8 cellular contexts compared by ENCODE assay signal in the genomic region with DNA sequence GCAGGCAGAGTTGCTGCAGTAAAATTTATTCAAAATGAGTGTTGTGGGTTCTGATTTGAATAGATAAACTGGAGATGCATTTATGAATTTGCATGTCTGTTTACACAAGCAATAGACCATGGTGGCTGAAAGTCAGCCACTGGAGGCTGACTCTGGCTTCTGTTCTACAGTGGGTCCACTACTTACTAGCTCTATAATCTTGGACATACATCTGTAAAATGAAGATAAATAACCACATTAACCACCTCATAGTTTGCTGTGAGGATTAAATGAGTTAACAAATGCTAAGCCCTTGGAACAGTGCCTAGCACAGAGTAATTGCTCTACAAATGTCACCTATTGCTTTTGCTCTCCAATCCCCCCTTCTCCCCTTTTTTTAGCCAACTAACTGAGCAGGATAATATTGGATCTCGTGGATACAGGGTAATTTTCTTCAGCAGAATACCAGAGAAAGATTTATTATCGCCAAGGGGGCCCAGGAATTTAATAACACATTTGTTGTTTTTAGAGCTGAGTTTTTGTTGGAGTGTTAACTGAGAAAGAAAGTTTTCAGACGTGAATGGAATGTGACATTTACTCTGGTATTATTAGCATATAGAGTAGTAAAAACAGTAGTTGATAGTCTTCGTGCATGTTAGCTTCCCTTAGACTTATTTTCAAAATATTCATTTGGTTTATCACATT. TPM values are rescaled to one million over a fixed set of nuclear protein-coding genes. Genes with fewer than 3 reads are reported as not detected.
A peak's percentile ranks its signal among the peaks of the same experiment; 100 is the strongest.
DNase-seq lines count a peak whose midpoint lies in the region; ATAC-seq and TF ChIP-seq lines count a peak whose summit lies in the region.

No MANE protein-coding gene starts in this region.

- DNase-seq in NB4 (ENCODE audit: low read depth) (peak; percentile 18), SKM-1 treated with dmso at 0.1 percent for 144 hours (lab: John Stamatoyannopoulos, UW; ENCODE audit: unreplicated experiment) (no peak), GM03348 (ENCODE audit: low spot score) (no peak), dedifferentiated amniotic fluid mesenchymal stem cell (ENCODE audit: extremely low spot score) (no peak)
- no peak for DNase-seq in naive thymus-derived CD8-positive, alpha-beta T cell
- no peak for DNase-seq in activated CD8-positive, alpha-beta memory T cell treated with anti-CD3 and anti-CD28 coated beads, Interleukin-2, amount 50 U/mL, for 48 hours

- no peaks in the 10 kb centered on the region for H3K27me3 Mint-ChIP-seq in naive thymus-derived CD8-positive, alpha-beta T cell

- POLR2A ChIA-PET in naive thymus-derived CD8-positive, alpha-beta T cell (lab: Charles Lee), result interaction anchor here (1.1 to 4.6 kb wide), 4 partner anchors 19 to 64 kb away, joined by 6 to 105 read pairs (median 10); partner anchors contain the start of gene PNRC1

- peak overlapping the region in 3 of 10 donors; percentile 48 to 95 (median 64) for H3K27ac Mint-ChIP-seq in naive thymus-derived CD8-positive, alpha-beta T cell

- TF ChIP-seq CTCF in NB4 (IDR thresholded peaks at IDR 0.05; ENCODE audit: low read depth, low read length), result no peak

- ATAC-seq in GM18499 (IDR thresholded peaks at IDR 0.05; ENCODE audit: insufficient read depth, unreplicated experiment) (peak; percentile 43), GM21723 (IDR thresholded peaks at IDR 0.05; ENCODE audit: unreplicated experiment) (peak; percentile 44)
- no peak for ATAC-seq in naive thymus-derived CD8-positive, alpha-beta T cell

- peak overlapping the region in 7 of 10 donors; percentile 8 to 69 (median 50) for H3K4me3 Mint-ChIP-seq in naive thymus-derived CD8-positive, alpha-beta T cell

- peaks cover 2 to 7% (median 2%) of the 10 kb centered on the region in 3 donors for H3K36me3 Mint-ChIP-seq in naive thymus-derived CD8-positive, alpha-beta T cell

- H3K4me1 Mint-ChIP-seq in naive thymus-derived CD8-positive, alpha-beta T cell, result peaks cover 18 to 37% (median 25%) of the 10 kb centered on the region in 4 donors

- no peak for TF ChIP-seq POLR2A in NB4 (IDR thresholded peaks at IDR 0.05; ENCODE audit: extremely low read depth, insufficient read length)

- no peaks in the 10 kb centered on the region for H3K9me3 Mint-ChIP-seq in naive thymus-derived CD8-positive, alpha-beta T cell

- peak overlapping the region; percentile 81 for H3K4me3 ChIP-seq in NB4 (ENCODE audit: low read depth, low read length)

RNA-seq across cellular contexts. Expression of gene PM20D2, which starts 1.4 kb away (rescaled TPM):
- total RNA-seq in naive thymus-derived CD8-positive, alpha-beta T cell, result 10 to 100 TPM; 12.7 to 13.3 TPM
- polyA plus RNA-seq in naive thymus-derived CD8-positive, alpha-beta T cell, result 10 to 100 TPM in 1 of 3 donors, 1 to 10 TPM in 2; 8.9 to 11.9 (median 9.9) TPM

RNA-seq across cellular contexts. Expression of gene SRSF12, which starts 26.6 kb away (rescaled TPM):
- total RNA-seq in naive thymus-derived CD8-positive, alpha-beta T cell, result not detected
- polyA plus RNA-seq in naive thymus-derived CD8-positive, alpha-beta T cell, result under 1 TPM in 2 of 3 donors, not detected in 1; 0.05 to 0.20 TPM

Comparison
In these comparisons a context has a peak if more than half of its experiments do, and no peak if none do; other contexts are left out.
1. ATAC-seq: peak in GM18499 (single experiment) and GM21723 (single experiment); none in naive thymus-derived CD8-positive, alpha-beta T cell (0 of 2).